Comparison of ENCODE assay signal across 8 cellular contexts in genomic region chr4:77818077-77818666, GRCh38. TPM values are rescaled to one million over a fixed set of nuclear protein-coding genes. Genes with fewer than 3 reads are reported as not detected.
DNase-seq lines count a peak whose midpoint lies in the region; ATAC-seq, FAIRE-seq and TF ChIP-seq lines count a peak whose summit lies in the region.

No MANE protein-coding gene starts in this region.

- no peaks in the 10 kb centered on the region for H3K27me3 ChIP-seq in kidney epithelial cell (ENCODE audit: control insufficient read depth, insufficient read depth, low read length)

- H3K4me3 ChIP-seq in kidney epithelial cell (ENCODE audit: low read depth, low read length), result peak overlapping the region; percentile 95

- TF ChIP-seq CTCF in VCaP (conservative IDR thresholded peaks at IDR 0.05) (peak; percentile 78), kidney epithelial cell (IDR thresholded peaks at IDR 0.05; ENCODE audit: insufficient read depth, low read length, poor library complexity, severe bottlenecking) (peak; percentile 46)

- FAIRE-seq in colon (lab: Jason Lieb, UNC), result peak; percentile 14

- DNase-seq in NCI-H2081 (lab: John Stamatoyannopoulos, UW) (peak; percentile 36 to 68), NCI-H2081 treated with DMSO at 0.1 percent for 48 hours (lab: John Stamatoyannopoulos, UW) (no peak), NCI-H226 (peak; percentile 74), kidney epithelial cell (ENCODE audit: low read depth) (peak; percentile 61)
- DNase-seq in stimulated activated CD4-positive, alpha-beta T cell treated with anti-CD3 and anti-CD28 coated beads, Interleukin-15, amount 100 ng/mL, for 24 hours, result peak; percentile 62

- H3K27ac ChIP-seq in VCaP, result peak overlapping the region; percentile 96

- peak; percentile 25 for ATAC-seq in HG03066 (IDR thresholded peaks at IDR 0.05; ENCODE audit: low read depth, unreplicated experiment)

- no peaks in the 10 kb centered on the region for H3K36me3 ChIP-seq in kidney epithelial cell (ENCODE audit: control insufficient read depth, insufficient read depth, low read length)

RNA-seq across cellular contexts. Expression of gene CNOT6L, which starts 1.0 kb away (rescaled TPM):
- total RNA-seq in kidney epithelial cell, result 11.8 and 15.8 TPM in 2 replicates

RNA-seq across cellular contexts. Expression of gene MRPL1, which starts 44.5 kb away (rescaled TPM):
- 32.0 and 35.8 TPM in 2 replicates for total RNA-seq in kidney epithelial cell
